ENCODE assay signal across 21 cellular contexts in the genomic region with DNA sequence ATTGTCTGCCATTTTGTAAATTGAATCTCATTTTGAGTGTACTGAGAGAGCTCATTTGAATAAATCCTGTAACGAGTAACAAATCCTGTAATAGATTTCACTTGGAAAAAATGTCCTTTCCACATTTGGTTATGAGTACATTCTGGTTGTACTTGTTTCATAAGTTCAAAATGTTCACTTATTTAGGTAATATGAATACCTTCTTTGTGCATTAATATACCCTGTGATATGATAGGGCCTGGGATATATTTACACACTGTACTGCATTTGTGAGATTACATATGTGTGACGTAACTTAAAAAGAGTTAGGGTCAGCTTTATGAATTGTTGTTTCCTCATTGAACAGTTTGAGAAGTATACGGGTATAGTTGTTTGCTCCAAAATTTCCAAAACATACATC. TPM values are rescaled to one million over a fixed set of nuclear protein-coding genes. Genes with fewer than 3 reads are reported as not detected.
DNase-seq lines count a peak whose midpoint lies in the region; ATAC-seq and TF ChIP-seq lines count a peak whose summit lies in the region.
"Had no signal": no experiment of that assay in that cellular context is flagged by ENCODE, and none has a peak within 500 bp of the region (broad histone marks: within the 10 kb centered on the region; RNA-seq: fewer than 3 reads in every experiment).

No MANE protein-coding gene starts in this region.

- H3K27ac ChIP-seq in subcutaneous abdominal adipose tissue (ENCODE audit: low read depth, low read length): peak overlapping the region; percentile 24
- H3K27ac ChIP-seq: 22Rv1 had no signal

- H3K27ac Mint-ChIP-seq in activated CD4-positive, alpha-beta T cell treated with anti-CD3 and anti-CD28 coated beads for 36 hours: peak overlapping the region; percentile 40
- H3K27ac Mint-ChIP-seq in activated naive CD8-positive, alpha-beta T cell: peak overlapping the region; percentile 42
- no peak overlapping the region for H3K27ac Mint-ChIP-seq in activated naive CD8-positive, alpha-beta T cell treated with anti-CD3 and anti-CD28 coated beads for 36 hours
- H3K27ac Mint-ChIP-seq in endothelial cell (ENCODE audit: unreplicated experiment): peak overlapping the region; percentile 77

- DNase-seq in activated CD4-positive, alpha-beta T cell treated with anti-CD3 and anti-CD28 coated beads for 36 hours: no peak
- no peak for DNase-seq in activated CD4-positive, alpha-beta T cell treated with anti-CD3 and anti-CD28 coated beads, Interleukin-2, amount 50 U/mL, for 1 hour
- no peak for DNase-seq in activated naive CD8-positive, alpha-beta T cell treated with anti-CD3 and anti-CD28 coated beads for 36 hours
- no peak for DNase-seq in endothelial cell (ENCODE audit: low spot score)
- no peak for DNase-seq in stimulated activated CD4-positive, alpha-beta T cell treated with anti-CD3 and anti-CD28 coated beads, Interleukin-4, amount 100 ng/mL, for 24 hours
- no peak for DNase-seq in NCI-H345 (lab: John Stamatoyannopoulos, UW)
- DNase-seq: BE2C, DMS 273 treated with DMSO at 0.1 percent for 48 hours, GDM1, MV-4-11, NCI-H1436, NCI-H2029, NCI-H2171, NCI-H510A, NCI-H774, RPMI8226 had no signal

- CTCF ChIA-PET in activated CD4-positive, alpha-beta T cell treated with anti-CD3 and anti-CD28 coated beads for 36 hours (lab: Charles Lee): interaction anchor here (0.9 to 2.3 kb wide), 4 partner anchors 12 to 24 kb away, joined by 3 to 8 read pairs (median 3); no protein-coding TSS in a partner anchor

- POLR2A ChIA-PET in activated CD4-positive, alpha-beta T cell treated with anti-CD3 and anti-CD28 coated beads for 36 hours (lab: Charles Lee): interaction anchor here (0.6 kb wide), 1 partner anchor 23 kb away, joined by 3 read pairs; no protein-coding TSS in a partner anchor

- TF ChIP-seq CTCF in endothelial cell (IDR thresholded peaks at IDR 0.05; ENCODE audit: unreplicated experiment): no peak

- H3K27me3 ChIP-seq in subcutaneous abdominal adipose tissue (ENCODE audit: control insufficient read depth in 5 of 5, insufficient read depth in 4 of 5, low read length in 5 of 5): no peaks in the 10 kb centered on the region
- H3K27me3 ChIP-seq: BE2C had no signal

- peaks cover 64% of the 10 kb centered on the region for H3K4me1 Mint-ChIP-seq in activated CD4-positive, alpha-beta T cell treated with anti-CD3 and anti-CD28 coated beads for 36 hours
- peaks cover 60% of the 10 kb centered on the region for H3K4me1 Mint-ChIP-seq in activated naive CD8-positive, alpha-beta T cell (ENCODE audit: low read depth)
- peaks cover 44% of the 10 kb centered on the region for H3K4me1 Mint-ChIP-seq in activated naive CD8-positive, alpha-beta T cell treated with anti-CD3 and anti-CD28 coated beads for 36 hours
- H3K4me1 Mint-ChIP-seq in endothelial cell (ENCODE audit: unreplicated experiment): peaks cover 8% of the 10 kb centered on the region

- H3K4me1 ChIP-seq in subcutaneous abdominal adipose tissue (ENCODE audit: control insufficient read depth in 5 of 5, insufficient read depth in 5 of 5, low read length in 5 of 5): peaks cover 0 to 31% (median 9%) of the 10 kb centered on the region in 5 donors
- H3K4me1 ChIP-seq: BE2C had no signal

- no peak overlapping the region for H3K4me3 ChIP-seq in subcutaneous abdominal adipose tissue (ENCODE audit: low read depth in 1 of 5, low read length in 5 of 5)
- H3K4me3 ChIP-seq: GM12878, K562 had no signal

- no peaks in the 10 kb centered on the region for H3K27me3 Mint-ChIP-seq in activated CD4-positive, alpha-beta T cell treated with anti-CD3 and anti-CD28 coated beads for 36 hours
- H3K27me3 Mint-ChIP-seq in activated naive CD8-positive, alpha-beta T cell: no peaks in the 10 kb centered on the region
- no peaks in the 10 kb centered on the region for H3K27me3 Mint-ChIP-seq in activated naive CD8-positive, alpha-beta T cell treated with anti-CD3 and anti-CD28 coated beads for 36 hours
- peaks cover 2% of the 10 kb centered on the region for H3K27me3 Mint-ChIP-seq in endothelial cell (ENCODE audit: unreplicated experiment)

- peaks cover 0 to 2% (median 0%) of the 10 kb centered on the region in 5 donors for H3K9me3 ChIP-seq in subcutaneous abdominal adipose tissue (ENCODE audit: control insufficient read depth in 5 of 5, low read length in 5 of 5)
- H3K9me3 ChIP-seq: BE2C had no signal

- ATAC-seq in activated CD4-positive, alpha-beta T cell treated with anti-CD3 and anti-CD28 coated beads for 36 hours: peak; percentile 65
- ATAC-seq: GM12878, K562 had no signal

- intact Hi-C loops in activated CD4-positive, alpha-beta T cell treated with anti-CD3 and anti-CD28 coated beads for 36 hours (cut with DNase I, micrococcal nuclease): loop anchor here in 1 of 2 experiments (2.0 kb wide), 1 partner anchor 15 kb away; a partner anchor contains a TSS

- H3K36me3 ChIP-seq in subcutaneous abdominal adipose tissue (ENCODE audit: control insufficient read depth in 5 of 5, insufficient read depth in 5 of 5, low read length in 5 of 5): peaks cover 0 to 7% (median 0%) of the 10 kb centered on the region in 5 donors
- H3K36me3 ChIP-seq: BE2C had no signal

- H3K4me3 Mint-ChIP-seq in activated CD4-positive, alpha-beta T cell treated with anti-CD3 and anti-CD28 coated beads for 36 hours: no peak overlapping the region
- H3K4me3 Mint-ChIP-seq in activated naive CD8-positive, alpha-beta T cell: peak overlapping the region; percentile 53
- no peak overlapping the region for H3K4me3 Mint-ChIP-seq in activated naive CD8-positive, alpha-beta T cell treated with anti-CD3 and anti-CD28 coated beads for 36 hours
- no peak overlapping the region for H3K4me3 Mint-ChIP-seq in endothelial cell (ENCODE audit: unreplicated experiment)

- peaks cover 46% of the 10 kb centered on the region for H3K36me3 Mint-ChIP-seq in activated CD4-positive, alpha-beta T cell treated with anti-CD3 and anti-CD28 coated beads for 36 hours (ENCODE audit: low read depth)
- H3K36me3 Mint-ChIP-seq in activated naive CD8-positive, alpha-beta T cell: peaks cover 12% of the 10 kb centered on the region
- peaks cover 37% of the 10 kb centered on the region for H3K36me3 Mint-ChIP-seq in activated naive CD8-positive, alpha-beta T cell treated with anti-CD3 and anti-CD28 coated beads for 36 hours
- no peaks in the 10 kb centered on the region for H3K36me3 Mint-ChIP-seq in endothelial cell (ENCODE audit: low read depth, unreplicated experiment)

- no peak overlapping the region for H3K9ac ChIP-seq in subcutaneous abdominal adipose tissue (ENCODE audit: low read length in 5 of 5)

- H3K9me3 Mint-ChIP-seq in activated CD4-positive, alpha-beta T cell treated with anti-CD3 and anti-CD28 coated beads for 36 hours (ENCODE audit: low read depth): peaks cover 8% of the 10 kb centered on the region
- no peaks in the 10 kb centered on the region for H3K9me3 Mint-ChIP-seq in activated naive CD8-positive, alpha-beta T cell (ENCODE audit: low read depth)
- H3K9me3 Mint-ChIP-seq in activated naive CD8-positive, alpha-beta T cell treated with anti-CD3 and anti-CD28 coated beads for 36 hours: peaks cover 10% of the 10 kb centered on the region
- H3K9me3 Mint-ChIP-seq in endothelial cell (ENCODE audit: unreplicated experiment): no peaks in the 10 kb centered on the region

RNA-seq across cellular contexts. Expression of a gene that starts 16.1 kb away (rescaled TPM):
- 100 to 1,000 TPM; 158 to 214 TPM for total RNA-seq in activated CD4-positive, alpha-beta T cell treated with anti-CD3 and anti-CD28 coated beads for 36 hours
- total RNA-seq in activated naive CD8-positive, alpha-beta T cell treated with anti-CD3 and anti-CD28 coated beads for 36 hours: 100 to 1,000 TPM; 151 to 162 TPM
- 70.9 TPM for total RNA-seq in endothelial cell (ENCODE audit: unreplicated experiment)
